Comparison of ENCODE assay signal across 8 cellular contexts in genomic region chr7:27165089-27165654, GRCh38. TPM values are rescaled to one million over a fixed set of nuclear protein-coding genes. Genes with fewer than 3 reads are reported as not detected.
DNase-seq lines count a peak whose midpoint lies in the region; ATAC-seq and TF ChIP-seq lines count a peak whose summit lies in the region.

Gene HOXA9, minus strand, starts transcription at chr7:27165537. Its CDS starts 80 bp downstream, at chr7:27165457.

- H3K4me3 ChIP-seq in left lung, result peak within 1 kb of the TSS; percentile 5 to 46
- peak within 1 kb of the TSS in 3 of 4 donors; percentile 35 to 49 (median 48) for H3K4me3 ChIP-seq in upper lobe of left lung

- peak within 1 kb of the TSS in 1 of 2 donors; percentile 61 for H3K27ac ChIP-seq in left lung
- peak within 1 kb of the TSS in 1 of 4 donors; percentile 9 for H3K27ac ChIP-seq in upper lobe of left lung

- H3K27me3 ChIP-seq in left lung, result peaks cover 78 to 100% of the 10 kb centered on the region in 2 donors
- peaks cover 2 to 75% (median 49%) of the 10 kb centered on the region in 4 donors for H3K27me3 ChIP-seq in upper lobe of left lung

- no peak for TF ChIP-seq POLR2A in upper lobe of left lung (IDR thresholded peaks at IDR 0.05)

- H3K9me3 ChIP-seq in left lung (no peaks in the 10 kb centered on the region), upper lobe of left lung (peaks cover 0 to 5% (median 0%) of the 10 kb centered on the region in 4 donors)

- 8 to 13% methylated on average over 9 to 50 of the region's 64 CpGs for WGBS in upper lobe of left lung, 2 donors

- peaks cover 9 to 78% of the 10 kb centered on the region in 2 donors for H3K4me1 ChIP-seq in left lung
- peaks cover 11 to 62% (median 50%) of the 10 kb centered on the region in 4 donors for H3K4me1 ChIP-seq in upper lobe of left lung

- no peak for TF ChIP-seq CTCF in left lung (IDR thresholded peaks at IDR 0.05)
- peak in 1 of 6 experiments; percentile 14 for TF ChIP-seq CTCF in upper lobe of left lung (IDR thresholded peaks at IDR 0.05)

- H3K36me3 ChIP-seq in left lung (no peaks in the 10 kb centered on the region), upper lobe of left lung (no peaks in the 10 kb centered on the region)

- TF ChIP-seq EP300 in upper lobe of left lung (IDR thresholded peaks at IDR 0.05), result no peak

- ATAC-seq in left lung (peak; percentile 23), upper lobe of left lung (ENCODE audit: low FRiP score in 2 of 2) (peak in 1 of 2 donors; percentile 21)

- peak; percentile 69 for DNase-seq in activated effector memory CD4-positive, alpha-beta T cell treated with anti-CD3 and anti-CD28 coated beads, Interleukin-2, amount 50 U/mL, for 16 hours
- no peak for DNase-seq in activated effector memory CD4-positive, alpha-beta T cell treated with Interleukin-2 at 50 U/mL for 16 hours
- DNase-seq in activated T-cell treated with anti-CD3 and anti-CD28 coated beads, Interleukin-2, amount 50 U/mL, for 48 hours, result peak; percentile 32 to 43
- peak; percentile 75 to 88 for DNase-seq in left lung
- peak; percentile 73 to 92 for DNase-seq in upper lobe of left lung
- DNase-seq in T-helper 9 cell, result no peak
- DNase-seq in activated CD4-positive, alpha-beta T cell treated with anti-CD3 and anti-CD28 coated beads for 48 hours, result no peak
- DNase-seq in amniotic stem cell (lab: John Stamatoyannopoulos, UW), result no peak

- intact Hi-C loops in left lung (cut with DNase I), result loop anchor here in 1 of 2 donors (10.0 kb wide), 1 partner anchor 1280 kb away; no protein-coding TSS in a partner anchor

RNA-seq across cellular contexts. Expression of gene HOXA9, which starts in this region (rescaled TPM):
- total RNA-seq in left lung (1 to 10 TPM in 1 of 2 donors, under 1 TPM in 1; 0.73 to 1.4 TPM), upper lobe of left lung (1 to 10 TPM in 2 of 6 donors, under 1 TPM in 3, not detected in 1; 0.30 to 6.1 (median 0.49) TPM)

Comparison
In these comparisons a context has a peak if more than half of its experiments do, and no peak if none do; other contexts are left out.
1. DNase-seq: peak in activated effector memory CD4-positive, alpha-beta T cell treated with anti-CD3 and anti-CD28 coated beads, Interleukin-2, amount 50 U/mL, for 16 hours (single experiment), activated T-cell treated with anti-CD3 and anti-CD28 coated beads, Interleukin-2, amount 50 U/mL, for 48 hours (2 of 2), left lung (2 of 2) and upper lobe of left lung (2 of 2); none in activated effector memory CD4-positive, alpha-beta T cell treated with Interleukin-2 at 50 U/mL for 16 hours (single experiment), T-helper 9 cell (single experiment), activated CD4-positive, alpha-beta T cell treated with anti-CD3 and anti-CD28 coated beads for 48 hours (single experiment) and amniotic stem cell (single experiment).